ENCODE assay signal across 9 cellular contexts in the genomic region with DNA sequence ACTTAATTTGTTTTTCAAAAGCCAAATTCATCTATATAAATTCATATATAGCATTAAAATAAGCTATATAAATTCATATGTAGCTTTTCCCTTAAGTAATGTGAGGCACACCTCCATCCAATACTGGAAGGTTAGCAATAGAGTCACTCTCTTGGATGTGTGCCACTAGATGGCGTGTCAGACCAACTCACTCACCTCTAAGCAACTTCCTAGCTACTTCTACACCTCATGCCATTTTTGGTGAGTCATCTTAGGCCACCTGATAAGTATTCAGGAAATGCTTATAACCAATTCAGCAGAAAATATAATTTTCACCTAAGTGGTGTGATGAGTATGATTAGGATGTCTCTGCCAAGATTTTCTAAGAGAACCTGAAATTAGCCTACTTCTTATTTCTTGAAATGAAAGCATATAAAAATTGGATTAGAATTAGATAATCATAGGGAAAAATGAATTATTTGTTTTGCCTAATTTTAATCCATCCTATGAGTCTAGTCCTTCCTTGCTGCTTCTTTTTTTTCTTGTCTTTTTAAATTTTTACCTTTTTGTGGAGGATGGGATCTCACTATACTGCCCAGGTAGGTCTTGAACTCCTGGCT. TPM values are rescaled to one million over a fixed set of nuclear protein-coding genes. Genes with fewer than 3 reads are reported as not detected.
A peak's percentile ranks its signal among the peaks of the same experiment; 100 is the strongest.
DNase-seq lines count a peak whose midpoint lies in the region; ATAC-seq, FAIRE-seq and TF ChIP-seq lines count a peak whose summit lies in the region.
"Had no signal": no experiment of that assay in that cellular context is flagged by ENCODE, and none has a peak within 500 bp of the region (broad histone marks: within the 10 kb centered on the region; RNA-seq: fewer than 3 reads in every experiment).

No MANE protein-coding gene starts in this region.

- 0 to 3% methylated on average over 1 of the region's 1 CpG for WGBS in pancreas, 2 donors

- intact Hi-C loops in pancreas (cut with DNase I) (no loop called here), uterus (cut with DNase I; ENCODE audit: low total_unique reads) (no loop called here)

- DNase-seq in GM03348 (ENCODE audit: low spot score) (peak; percentile 54), HCEC 1CT (peak; percentile 74), MG63 (peak; percentile 69), RWPE2 (ENCODE audit: low spot score) (peak; percentile 66), foreskin keratinocyte (peak; percentile 71 to 88), pancreas (peak in 4 of 6 donors; percentile 70 to 88 (median 77)), uterus (peak; percentile 18 to 19)

- no peaks in the 10 kb centered on the region for H3K36me3 Mint-ChIP-seq in activated T-helper 17 cell treated with anti-CD3 and anti-CD28 coated beads, Interleukin-2, amount 50 U/mL, for 72 hours (ENCODE audit: low read depth)

- no peak overlapping the region for H3K4me3 Mint-ChIP-seq in activated T-helper 17 cell treated with anti-CD3 and anti-CD28 coated beads, Interleukin-2, amount 50 U/mL, for 72 hours

- no peaks in the 10 kb centered on the region for H3K27me3 Mint-ChIP-seq in activated T-helper 17 cell treated with anti-CD3 and anti-CD28 coated beads, Interleukin-2, amount 50 U/mL, for 72 hours

- H3K27ac Mint-ChIP-seq in activated T-helper 17 cell treated with anti-CD3 and anti-CD28 coated beads, Interleukin-2, amount 50 U/mL, for 72 hours: no peak overlapping the region

- no peak for TF ChIP-seq POLR2A in uterus (IDR thresholded peaks at IDR 0.05)

- TF ChIP-seq CTCF in RWPE2 (IDR thresholded peaks at IDR 0.05; ENCODE audit: poor library complexity, severe bottlenecking): peak; percentile 92
- peak; percentile 96 for TF ChIP-seq CTCF in foreskin keratinocyte (conservative IDR thresholded peaks at IDR 0.05)
- TF ChIP-seq CTCF in pancreas (IDR thresholded peaks at IDR 0.05): peak; percentile 41 to 75 (median 56)
- peak in 3 of 4 experiments; percentile 48 to 56 (median 51) for TF ChIP-seq CTCF in uterus (IDR thresholded peaks at IDR 0.05)

- H3K27ac ChIP-seq in RWPE2 (ENCODE audit: poor library complexity, severe bottlenecking): no peak overlapping the region
- no peak overlapping the region for H3K27ac ChIP-seq in foreskin keratinocyte
- H3K27ac ChIP-seq in pancreas: no peak overlapping the region
- H3K27ac ChIP-seq in uterus: no peak overlapping the region
- H3K27ac ChIP-seq: skin epidermis had no signal

- H3K4me3 ChIP-seq in MG63: no peak overlapping the region
- H3K4me3 ChIP-seq in RWPE2 (ENCODE audit: severe bottlenecking): no peak overlapping the region
- no peak overlapping the region for H3K4me3 ChIP-seq in pancreas
- no peak overlapping the region for H3K4me3 ChIP-seq in uterus
- H3K4me3 ChIP-seq: skin epidermis had no signal

- H3K9me3 Mint-ChIP-seq in activated T-helper 17 cell treated with anti-CD3 and anti-CD28 coated beads, Interleukin-2, amount 50 U/mL, for 72 hours: no peaks in the 10 kb centered on the region

- peak; percentile 97 for FAIRE-seq in pancreas (lab: Jason Lieb, UNC)

- peaks cover 3% of the 10 kb centered on the region for H3K9me3 ChIP-seq in MG63
- no peaks in the 10 kb centered on the region for H3K9me3 ChIP-seq in RWPE2 (ENCODE audit: severe bottlenecking)
- H3K9me3 ChIP-seq in pancreas: no peaks in the 10 kb centered on the region
- no peaks in the 10 kb centered on the region for H3K9me3 ChIP-seq in uterus

- peaks cover 3% of the 10 kb centered on the region for H3K4me1 Mint-ChIP-seq in activated T-helper 17 cell treated with anti-CD3 and anti-CD28 coated beads, Interleukin-2, amount 50 U/mL, for 72 hours

- H3K36me3 ChIP-seq in MG63 (no peaks in the 10 kb centered on the region), RWPE2 (ENCODE audit: low read depth) (no peaks in the 10 kb centered on the region), pancreas (no peaks in the 10 kb centered on the region), uterus (no peaks in the 10 kb centered on the region)

- H3K4me1 ChIP-seq in RWPE2 (ENCODE audit: insufficient read depth, poor library complexity, severe bottlenecking) (no peaks in the 10 kb centered on the region), foreskin keratinocyte (no peaks in the 10 kb centered on the region), pancreas (peaks cover 0 to 3% (median 0%) of the 10 kb centered on the region in 3 donors), uterus (no peaks in the 10 kb centered on the region)

- peak; percentile 99 for ATAC-seq in RWPE2 (ENCODE audit: low read depth)
- ATAC-seq in activated T-helper 17 cell treated with anti-CD3 and anti-CD28 coated beads, Interleukin-2, amount 50 U/mL, for 72 hours (replicated peaks): peak; percentile 83
- ATAC-seq in foreskin keratinocyte: peak; percentile 99
- peak; percentile 100 for ATAC-seq in pancreas

- no peaks in the 10 kb centered on the region for H3K27me3 ChIP-seq in MG63
- no peaks in the 10 kb centered on the region for H3K27me3 ChIP-seq in RWPE2 (ENCODE audit: insufficient read depth, poor library complexity, severe bottlenecking)
- H3K27me3 ChIP-seq in foreskin keratinocyte: peaks cover 5% of the 10 kb centered on the region
- no peaks in the 10 kb centered on the region for H3K27me3 ChIP-seq in pancreas
- no peaks in the 10 kb centered on the region for H3K27me3 ChIP-seq in uterus

RNA-seq across cellular contexts. Expression of a gene that starts 34.4 kb away (rescaled TPM):
- total RNA-seq in MG63 (2014; rRNA removed; shearing (Covaris generic); ENCODE audit: low replicate concordance): 19.5 and 28.4 TPM in 2 replicates
- 10 to 100 TPM; 10.5 to 11.1 TPM for total RNA-seq in activated T-helper 17 cell treated with anti-CD3 and anti-CD28 coated beads, Interleukin-2, amount 50 U/mL, for 72 hours
- total RNA-seq in foreskin keratinocyte (12.6 and 12.8 TPM in 2 replicates), pancreas (1 to 10 TPM; 2.8 to 6.2 (median 4.0) TPM), uterus (10 to 100 TPM in 3 of 4 donors, 1 to 10 TPM in 1; 6.8 to 32.0 (median 18.8) TPM)
- polyA plus RNA-seq in foreskin keratinocyte (5.9 and 6.8 TPM in 2 replicates), pancreas (1 to 10 TPM; 3.1 to 8.2 TPM)

Comparison
In these comparisons a context has a peak if more than half of its experiments do, and no peak if none do; other contexts are left out.
1. DNase-seq: peak in every context shown above with its lines; median percentile 80 in foreskin keratinocyte; 77 in pancreas; 74 in HCEC 1CT; 69 in MG63; 66 in RWPE2; 54 in GM03348; 18 in uterus.